8 cellular contexts compared by ENCODE assay signal in the genomic region with DNA sequence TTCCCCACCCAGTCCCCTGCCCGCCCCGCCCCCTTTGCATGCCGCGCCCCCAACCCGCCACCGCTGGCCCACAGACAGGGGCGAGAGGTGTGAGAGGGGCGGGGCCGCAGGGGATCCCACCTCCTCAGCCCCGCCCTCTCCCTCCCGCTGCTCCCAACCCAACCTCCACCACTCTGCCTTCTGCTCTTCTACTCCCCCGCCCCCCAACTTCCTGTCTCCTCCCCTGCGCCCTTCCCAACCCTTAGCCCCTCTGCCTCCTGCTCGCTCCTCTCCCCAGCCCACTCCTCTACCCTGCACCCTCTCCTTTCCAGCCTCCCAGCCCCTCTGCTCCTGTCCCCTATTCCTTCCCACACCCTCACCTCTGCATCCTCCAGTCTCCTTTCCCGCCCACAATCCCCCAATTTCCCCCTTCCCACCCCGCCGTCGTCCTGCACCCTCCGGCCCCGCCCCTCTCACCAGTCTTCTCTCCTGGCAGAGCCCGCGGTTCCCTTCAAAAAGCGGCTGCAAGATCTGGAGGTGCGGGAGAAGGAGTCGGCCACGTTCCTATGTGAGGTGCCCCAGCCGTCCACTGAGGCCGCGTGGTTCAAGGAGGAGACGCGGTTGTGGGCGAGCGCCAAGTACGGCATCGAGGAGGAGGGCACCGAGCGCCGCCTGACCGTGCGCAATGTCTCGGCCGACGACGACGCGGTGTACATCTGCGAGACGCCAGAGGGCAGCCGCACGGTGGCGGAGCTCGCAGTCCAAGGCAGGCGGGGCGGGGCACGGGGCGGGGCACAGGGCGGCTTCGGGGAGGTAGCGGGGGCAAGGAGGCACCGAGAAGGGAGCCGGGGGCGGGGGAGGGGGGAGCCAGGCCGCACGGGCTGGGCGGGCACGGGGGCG. TPM values are rescaled to one million over a fixed set of nuclear protein-coding genes. Genes with fewer than 3 reads are reported as not detected.
A peak's percentile ranks its signal among the peaks of the same experiment; 100 is the strongest.
DNase-seq lines count a peak whose midpoint lies in the region; FAIRE-seq and TF ChIP-seq lines count a peak whose summit lies in the region.

No MANE protein-coding gene starts in this region.

- H4K20me1 ChIP-seq in GM23248 (ENCODE audit: insufficient read depth) (no peaks in the 10 kb centered on the region), Karpas-422 (ENCODE audit: insufficient read depth, low read depth, low read length) (no peaks in the 10 kb centered on the region)

- FAIRE-seq in frontal cortex (lab: Jason Lieb, UNC): no peak

- H3K9ac ChIP-seq in GM23248: no peak overlapping the region; the same call in 1 of the 2 replicates
- peak overlapping the region; percentile 68 for H3K9ac ChIP-seq in Karpas-422 (ENCODE audit: low read length)

- peak overlapping the region; percentile 71 for H3K4me3 ChIP-seq in GM23248
- H3K4me3 ChIP-seq in Karpas-422 (ENCODE audit: low read length): peak overlapping the region; percentile 65

- WGBS in GM23248 (ENCODE audit: low coverage in 1 of 2, low lambda C conversion rate in 2 of 2, missing lambda C conversion rate in 2 of 2), 2 experiments: 1 to 4% methylated on average over 35 to 67 of the region's 67 CpGs

- DNase-seq in DMS79 (lab: John Stamatoyannopoulos, UW): peak; percentile 65
- peak; percentile 94 for DNase-seq in GM23248
- DNase-seq in Karpas-422: peak; percentile 93
- DNase-seq in activated effector memory CD4-positive, alpha-beta T cell treated with anti-CD3 and anti-CD28 coated beads, Interleukin-2, amount 50 U/mL, for 16 hours: peak; percentile 95
- peak; percentile 82 to 90 for DNase-seq in frontal cortex (ENCODE audit: low spot score in 2 of 2)
- peak in 45 of 56 donors; percentile 12 to 85 (median 56) for DNase-seq in nucleus accumbens (lab: John Stamatoyannopoulos, UW)
- peak in 32 of 49 donors; percentile 3 to 89 (median 40) for DNase-seq in substantia nigra (lab: John Stamatoyannopoulos, UW)

- H3K4me1 ChIP-seq in GM23248 (ENCODE audit: insufficient read depth) (no peaks in the 10 kb centered on the region), Karpas-422 (ENCODE audit: low read length) (peaks cover 4% of the 10 kb centered on the region)

- peak; percentile 44 for TF ChIP-seq POLR2A in Raji (IDR thresholded peaks at IDR 0.05; ENCODE audit: insufficient read depth, low read depth, low read length)

- H3K27me3 ChIP-seq in GM23248 (replicated peaks; ENCODE audit: insufficient read depth): no peaks in the 10 kb centered on the region
- no peaks in the 10 kb centered on the region for H3K27me3 ChIP-seq in Karpas-422 (ENCODE audit: low read length)

- H3K27ac ChIP-seq in GM23248 (no peak overlapping the region), Karpas-422 (ENCODE audit: low read length) (peak overlapping the region; percentile 37; the same call in 1 of the 2 replicates), substantia nigra (ENCODE audit: low read depth, low read length, poor library complexity, severe bottlenecking) (no peak overlapping the region)

- H3K4me2 ChIP-seq in GM23248 (ENCODE audit: unreplicated experiment): peak overlapping the region; percentile 74
- peak overlapping the region; percentile 67 for H3K4me2 ChIP-seq in Karpas-422 (ENCODE audit: low read depth, low read length, poor library complexity, severe bottlenecking)

- in situ Hi-C loops in GM23248 (cut with MboI): no loop called here

- no peaks in the 10 kb centered on the region for H3F3A ChIP-seq in GM23248 (ENCODE audit: insufficient read depth)

- no peaks in the 10 kb centered on the region for H3K9me3 ChIP-seq in GM23248 (ENCODE audit: low read depth)
- H3K9me3 ChIP-seq in Karpas-422 (ENCODE audit: low read length): no peaks in the 10 kb centered on the region

- H3K9me2 ChIP-seq in GM23248 (ENCODE audit: insufficient read depth) (no peaks in the 10 kb centered on the region), Karpas-422 (replicated peaks; ENCODE audit: insufficient read depth, low read length) (no peaks in the 10 kb centered on the region)

- H3K36me3 ChIP-seq in GM23248 (ENCODE audit: low read depth) (no peaks in the 10 kb centered on the region), Karpas-422 (ENCODE audit: insufficient read depth, low read length) (no peaks in the 10 kb centered on the region)

- H2AFZ ChIP-seq in GM23248 (peak overlapping the region; percentile 78), Karpas-422 (ENCODE audit: low read length) (no peak overlapping the region; the same call in 1 of the 2 replicates)

- H3K79me2 ChIP-seq in GM23248 (ENCODE audit: insufficient read depth) (no peaks in the 10 kb centered on the region), Karpas-422 (ENCODE audit: low read length) (no peaks in the 10 kb centered on the region; the same call in 1 of the 2 replicates)

RNA-seq across cellular contexts. Expression of gene OBSCN, which starts 5.4 kb away (rescaled TPM):
- total RNA-seq in GM23248 (2014; rRNA removed; shearing (Covaris generic)): 3.0 and 5.2 TPM in 2 replicates
- polyA plus RNA-seq in GM23248 (2016; fragmentation: Nextera tagmentation; extraction: Ambion mirVana): 1.1 and 1.3 TPM in 2 replicates
- total RNA-seq in Karpas-422 (2014; rRNA removed; shearing (Covaris generic); ENCODE audit: low replicate concordance): 17.5 and 24.4 TPM in 2 replicates
- total RNA-seq in frontal cortex: 30.2 TPM

RNA-seq across cellular contexts. Expression of gene IBA57, which starts 47.6 kb away (rescaled TPM):
- total RNA-seq in GM23248 (2014; rRNA removed; shearing (Covaris generic)): 2.9 and 6.2 TPM in 2 replicates
- polyA plus RNA-seq in GM23248 (2016; fragmentation: Nextera tagmentation; extraction: Ambion mirVana): 2.0 and 3.3 TPM in 2 replicates
- total RNA-seq in Karpas-422 (2014; rRNA removed; shearing (Covaris generic); ENCODE audit: low replicate concordance): 3.2 and 3.6 TPM in 2 replicates
- total RNA-seq in frontal cortex: 2.9 TPM

Comparison
In these comparisons a context has a peak if more than half of its experiments do, and no peak if none do; other contexts are left out.
1. DNase-seq: peak in every context shown above with its lines; median percentile 95 in activated effector memory CD4-positive, alpha-beta T cell treated with anti-CD3 and anti-CD28 coated beads, Interleukin-2, amount 50 U/mL, for 16 hours; 94 in GM23248; 93 in Karpas-422; 86 in frontal cortex; 65 in DMS79; 56 in nucleus accumbens; 40 in substantia nigra.